20 cellular contexts compared by ENCODE assay signal in genomic region chr10:132851451-132851850, GRCh38.
DNase-seq lines count a peak whose midpoint lies in the region; TF ChIP-seq lines count a peak whose summit lies in the region.
"Had no signal": no experiment of that assay in that cellular context is flagged by ENCODE, and none has a peak within 500 bp of the region (broad histone marks: within the 10 kb centered on the region; RNA-seq: fewer than 3 reads in every experiment).

No MANE protein-coding gene starts in this region.

- peaks cover 19% of the 10 kb centered on the region for H3K4me1 Mint-ChIP-seq in nephron progenitor cell

- H3K4me2 ChIP-seq in BLaER1 treated with 17β-estradiol and CSF1 and Interleukin-3, amounts not matched to agents 10 nM and 100 nM, result peak overlapping the region in 7 of 11 experiments; percentile 75 to 92 (median 88); a peak in 13 of 22 replicates

- H3K9ac ChIP-seq in BLaER1 treated with 17β-estradiol and CSF1 and Interleukin-3, amounts not matched to agents 10 nM and 100 nM, result no peak overlapping the region
- H3K9ac ChIP-seq in colonic mucosa (ENCODE audit: low read depth in 2 of 2, low read length in 2 of 2), result no peak overlapping the region

- no peaks in the 10 kb centered on the region for H3K36me3 Mint-ChIP-seq in nephron progenitor cell (ENCODE audit: low read depth)

- H3K9me3 ChIP-seq in BLaER1 treated with 17β-estradiol and CSF1 and Interleukin-3, amounts not matched to agents 10 nM and 100 nM (replicated peaks in 1 of 11), result peaks cover 0 to 11% (median 0%) of the 10 kb centered on the region in 11 experiments; a peak in 6 of 22 replicates
- H3K9me3 ChIP-seq in colonic mucosa, result no peaks in the 10 kb centered on the region
- H3K9me3 ChIP-seq in stomach, result peaks cover 0 to 13% (median 6%) of the 10 kb centered on the region in 4 donors

- peaks cover 35 to 52% (median 50%) of the 10 kb centered on the region in 10 experiments for H3K4me1 ChIP-seq in BLaER1 treated with 17β-estradiol and CSF1 and Interleukin-3, amounts not matched to agents 10 nM and 100 nM
- H3K4me1 ChIP-seq in colonic mucosa (no peaks in the 10 kb centered on the region), stomach (peaks cover 7 to 27% (median 15%) of the 10 kb centered on the region in 4 donors)

- peak; percentile 15 for DNase-seq in activated CD8-positive, alpha-beta memory T cell treated with anti-CD3 and anti-CD28 coated beads, Interleukin-2, amount 50 U/mL, for 48 hours
- DNase-seq in activated CD8-positive, alpha-beta memory T cell treated with anti-CD3 and anti-CD28 coated beads, Interleukin-2, amount 50 U/mL, for 4 hours, result no peak
- DNase-seq in colonic mucosa (peak; percentile 12), stomach (peak; percentile 55), NCI-H226 (no peak), LoVo (ENCODE audit: low spot score) (no peak), nephron progenitor cell (no peak)
- DNase-seq: DMS53, EL, GF-D8, GOT3, KG1, NCI-H1105, NCI-H146, NCI-H2029 treated with DMSO at 0.1 percent for 48 hours, NCI-H345, NCI-H524 treated with DMSO at 0.1 percent for 48 hours, OCI-M1, SHP77 had no signal

- H3K27me3 Mint-ChIP-seq in nephron progenitor cell (ENCODE audit: low read depth, poor library complexity), result peaks cover 28% of the 10 kb centered on the region

- no peaks in the 10 kb centered on the region for H4K20me1 ChIP-seq in BLaER1 treated with 17β-estradiol and CSF1 and Interleukin-3, amounts not matched to agents 10 nM and 100 nM

- intact Hi-C loops in colonic mucosa (cut with DNase I), result no loop called here
- intact Hi-C loops in stomach (cut with DNase I; ENCODE audit: low total_unique reads), result no loop called here

- TF ChIP-seq POLR2A in stomach (IDR thresholded peaks at IDR 0.05), result no peak

- peaks cover 0 to 33% (median 0%) of the 10 kb centered on the region in 11 experiments; a peak in 5 of 22 replicates for H3K27me3 ChIP-seq in BLaER1 treated with 17β-estradiol and CSF1 and Interleukin-3, amounts not matched to agents 10 nM and 100 nM
- no peaks in the 10 kb centered on the region for H3K27me3 ChIP-seq in colonic mucosa
- H3K27me3 ChIP-seq in stomach, result peaks cover 0 to 21% (median 0%) of the 10 kb centered on the region in 3 donors

- H3K27ac ChIP-seq in BLaER1 treated with 17β-estradiol and CSF1 and Interleukin-3, amounts not matched to agents 10 nM and 100 nM, result no peak overlapping the region
- H3K27ac ChIP-seq in colonic mucosa, result no peak overlapping the region
- H3K27ac ChIP-seq in stomach, result peak overlapping the region in 2 of 5 donors; percentile 14 to 15

- no peaks in the 10 kb centered on the region for H3K36me3 ChIP-seq in BLaER1 treated with 17β-estradiol and CSF1 and Interleukin-3, amounts not matched to agents 10 nM and 100 nM
- H3K36me3 ChIP-seq in colonic mucosa, result no peaks in the 10 kb centered on the region
- H3K36me3 ChIP-seq in stomach, result peaks cover 0 to 4% (median 0%) of the 10 kb centered on the region in 4 donors

- H3K9me3 Mint-ChIP-seq in nephron progenitor cell, result peaks cover 28% of the 10 kb centered on the region

- H3K4me3 Mint-ChIP-seq in nephron progenitor cell, result no peak overlapping the region

- WGBS in stomach, 5 donors, result 59 to 78% (median 64%) methylated on average over 22 of the region's 22 CpGs

- TF ChIP-seq CTCF in colonic mucosa (IDR thresholded peaks at IDR 0.05) (no peak), stomach (IDR thresholded peaks at IDR 0.05) (no peak), nephron progenitor cell (IDR thresholded peaks at IDR 0.05) (no peak)

- H3K27ac Mint-ChIP-seq in nephron progenitor cell, result no peak overlapping the region

- H3K4me3 ChIP-seq in BLaER1 treated with 17β-estradiol and CSF1 and Interleukin-3, amounts not matched to agents 10 nM and 100 nM, result no peak overlapping the region
- no peak overlapping the region for H3K4me3 ChIP-seq in colonic mucosa
- no peak overlapping the region for H3K4me3 ChIP-seq in stomach

- no peak for TF ChIP-seq EP300 in stomach (IDR thresholded peaks at IDR 0.05)

Comparison
In these comparisons a context has a peak if more than half of its experiments do, and no peak if none do; other contexts are left out.
1. DNase-seq: peak in activated CD8-positive, alpha-beta memory T cell treated with anti-CD3 and anti-CD28 coated beads, Interleukin-2, amount 50 U/mL, for 48 hours (single experiment), colonic mucosa (single experiment) and stomach (single experiment); none in activated CD8-positive, alpha-beta memory T cell treated with anti-CD3 and anti-CD28 coated beads, Interleukin-2, amount 50 U/mL, for 4 hours (single experiment), NCI-H226 (single experiment), LoVo (single experiment) and nephron progenitor cell (single experiment).